Comparison of ENCODE assay signal across 15 cellular contexts in the genomic region with DNA sequence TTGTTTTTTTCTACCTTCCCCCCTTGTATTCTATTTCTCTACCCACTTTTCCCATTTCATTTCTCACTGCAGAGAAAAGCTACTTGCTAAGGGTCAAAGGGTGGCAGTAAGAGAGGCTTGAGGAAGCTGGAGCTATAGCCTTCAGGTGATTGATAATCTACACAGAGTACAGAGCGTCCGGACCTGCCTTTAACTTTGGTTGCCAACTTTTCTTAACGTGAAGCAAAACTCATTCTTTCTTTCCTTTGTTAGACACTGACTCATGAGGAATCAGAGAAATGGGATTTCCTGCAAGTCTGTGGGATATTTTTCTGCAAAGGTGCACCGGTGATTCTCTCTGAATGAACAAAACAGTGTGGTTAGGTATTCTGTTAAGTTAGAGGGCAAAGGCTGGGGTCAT.
"Had no signal": no experiment of that assay in that cellular context is flagged by ENCODE, and none has a peak within 500 bp of the region (broad histone marks: within the 10 kb centered on the region; RNA-seq: fewer than 3 reads in every experiment).

No MANE protein-coding gene starts in this region.

- H3K4me1 Mint-ChIP-seq: activated naive CD8-positive, alpha-beta T cell treated with anti-CD3 and anti-CD28 coated beads, Interleukin-2, amount 50 U/mL, for 24 hours; central memory CD8-positive, alpha-beta T cell; memory B cell; T-cell had no signal

- DNase-seq: activated CD4-positive, alpha-beta T cell treated with anti-CD3 and anti-CD28 coated beads for 4 hours; activated CD8-positive, alpha-beta T cell treated with anti-CD3 and anti-CD28 coated beads, Interleukin-2, amount 10 ng/mL, durations not matched to agents 7 days and 5 days; activated naive CD4-positive, alpha-beta T cell treated with Interleukin-2 at 50 U/mL for 16 hours; activated naive CD8-positive, alpha-beta T cell treated with anti-CD3 and anti-CD28 coated beads, Interleukin-2, amount 50 U/mL, for 24 hours; cortex of kidney; effector memory CD4-positive, alpha-beta T cell; pancreas; stomach; T-cell; T1000 had no signal

- H3K27ac Mint-ChIP-seq: activated CD8-positive, alpha-beta T cell treated with anti-CD3 and anti-CD28 coated beads, Interleukin-2, amount 10 ng/mL, durations not matched to agents 7 days and 5 days; activated naive CD8-positive, alpha-beta T cell treated with anti-CD3 and anti-CD28 coated beads, Interleukin-2, amount 50 U/mL, for 24 hours; memory B cell; T-cell had no signal

- H3K36me3 Mint-ChIP-seq: memory B cell, T-cell had no signal

- H3K9me3 Mint-ChIP-seq: central memory CD8-positive, alpha-beta T cell had no signal

- H3K4me3 ChIP-seq: left lung, pancreas, skin epidermis, stomach, thoracic aorta had no signal

- H3K4me3 Mint-ChIP-seq: activated CD8-positive, alpha-beta T cell treated with anti-CD3 and anti-CD28 coated beads, Interleukin-2, amount 10 ng/mL, durations not matched to agents 7 days and 5 days; activated naive CD8-positive, alpha-beta T cell treated with anti-CD3 and anti-CD28 coated beads, Interleukin-2, amount 50 U/mL, for 24 hours; central memory CD8-positive, alpha-beta T cell; memory B cell; T-cell had no signal

- ATAC-seq: activated CD8-positive, alpha-beta T cell treated with anti-CD3 and anti-CD28 coated beads, Interleukin-2, amount 10 ng/mL, durations not matched to agents 7 days and 5 days; activated naive CD8-positive, alpha-beta T cell treated with anti-CD3 and anti-CD28 coated beads, Interleukin-2, amount 50 U/mL, for 24 hours; left lung; T-cell had no signal

- H3K27me3 Mint-ChIP-seq: activated naive CD8-positive, alpha-beta T cell treated with anti-CD3 and anti-CD28 coated beads, Interleukin-2, amount 50 U/mL, for 24 hours; central memory CD8-positive, alpha-beta T cell; memory B cell; T-cell had no signal

- H3K27ac ChIP-seq: left lung, pancreas, skin epidermis, thoracic aorta had no signal
